Comparison of ENCODE assay signal across 1 cellular context in the genomic region with DNA sequence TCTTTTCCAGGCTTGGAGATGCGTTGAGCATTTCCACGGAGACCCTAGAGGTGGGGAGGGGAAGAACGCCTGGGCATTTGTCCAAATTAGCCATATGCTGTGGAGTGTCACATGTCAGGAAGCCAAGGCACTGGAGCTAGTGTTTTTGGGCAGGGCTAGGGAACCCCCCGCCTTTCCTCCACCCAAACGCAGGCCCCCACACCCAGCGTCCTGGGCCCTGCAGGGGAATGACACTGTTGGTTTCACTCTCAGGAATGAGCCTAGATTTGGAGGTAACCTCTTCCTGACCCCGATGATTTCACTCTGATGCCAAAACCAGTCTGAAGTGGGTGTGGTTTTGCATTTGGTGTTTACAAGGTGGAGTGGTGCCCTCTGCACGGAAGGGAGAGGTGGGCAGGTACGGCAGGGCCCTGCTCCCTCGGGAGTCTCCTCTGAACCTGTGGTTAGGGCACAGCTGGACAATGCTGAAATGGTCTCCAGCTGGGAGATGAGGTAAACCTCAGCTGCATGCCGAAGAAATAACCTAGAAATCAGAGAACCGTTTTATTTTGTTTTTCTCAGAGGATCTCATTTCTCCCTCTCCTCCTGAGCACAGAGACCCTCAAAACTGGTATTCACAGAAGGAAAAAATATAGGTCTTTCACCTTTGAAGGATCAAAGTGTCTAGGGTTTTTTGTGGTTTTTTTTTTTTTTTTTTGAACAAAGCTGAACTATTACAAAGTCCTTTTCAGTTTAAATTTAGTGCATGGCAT.
TF ChIP-seq lines count a peak whose summit lies in the region.

No MANE protein-coding gene starts in this region.

TF ChIP-seq in HEK293, 187 proteins besides CTCF, POLR2A, EP300 and RAD21 (continued from another document and continues in another):
- TF ChIP-seq, protein P1, sequence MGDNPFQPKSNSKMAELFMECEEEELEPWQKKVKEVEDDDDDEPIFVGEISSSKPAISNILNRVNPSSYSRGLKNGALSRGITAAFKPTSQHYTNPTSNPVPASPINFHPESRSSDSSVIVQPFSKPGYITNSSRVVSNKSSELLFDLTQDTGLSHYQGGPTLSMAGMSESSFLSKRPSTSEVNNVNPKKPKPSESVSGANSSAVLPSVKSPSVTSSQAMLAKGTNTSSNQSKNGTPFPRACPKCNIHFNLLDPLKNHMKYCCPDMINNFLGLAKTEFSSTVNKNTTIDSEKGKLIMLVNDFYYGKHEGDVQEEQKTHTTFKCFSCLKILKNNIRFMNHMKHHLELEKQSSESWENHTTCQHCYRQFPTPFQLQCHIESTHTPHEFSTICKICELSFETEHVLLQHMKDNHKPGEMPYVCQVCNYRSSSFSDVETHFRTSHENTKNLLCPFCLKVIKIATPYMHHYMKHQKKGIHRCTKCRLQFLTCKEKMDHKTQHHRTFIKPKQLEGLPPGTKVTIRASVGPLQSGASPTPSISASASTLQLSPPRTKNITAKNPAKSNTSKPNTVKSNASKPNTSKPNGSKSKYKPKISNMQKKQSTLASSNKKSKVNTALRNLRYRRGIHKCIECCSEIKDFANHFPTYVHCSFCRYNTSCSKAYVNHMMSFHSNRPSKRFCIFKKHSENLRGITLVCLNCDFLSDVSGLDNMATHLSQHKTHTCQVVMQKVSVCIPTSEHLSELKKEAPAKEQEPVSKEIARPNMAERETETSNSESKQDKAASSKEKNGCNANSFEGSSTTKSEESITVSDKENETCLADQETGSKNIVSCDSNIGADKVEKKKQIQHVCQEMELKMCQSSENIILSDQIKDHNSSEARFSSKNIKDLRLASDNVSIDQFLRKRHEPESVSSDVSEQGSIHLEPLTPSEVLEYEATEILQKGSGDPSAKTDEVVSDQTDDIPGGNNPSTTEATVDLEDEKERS (tag by site-specific recombination; IDR thresholded peaks at IDR 0.05) = no peak
- no peak for TF ChIP-seq FEZF1 (tag by site-specific recombination; IDR thresholded peaks at IDR 0.05)
- no peak for TF ChIP-seq SCRT1 (tag by site-specific recombination; IDR thresholded peaks at IDR 0.05; ENCODE audit: borderline replicate concordance)
- TF ChIP-seq ZNF324 (tag by site-specific recombination; IDR thresholded peaks at IDR 0.05) = no peak
- TF ChIP-seq ZNF544 (tag by site-specific recombination; IDR thresholded peaks at IDR 0.05) = no peak
- TF ChIP-seq, protein P2, sequence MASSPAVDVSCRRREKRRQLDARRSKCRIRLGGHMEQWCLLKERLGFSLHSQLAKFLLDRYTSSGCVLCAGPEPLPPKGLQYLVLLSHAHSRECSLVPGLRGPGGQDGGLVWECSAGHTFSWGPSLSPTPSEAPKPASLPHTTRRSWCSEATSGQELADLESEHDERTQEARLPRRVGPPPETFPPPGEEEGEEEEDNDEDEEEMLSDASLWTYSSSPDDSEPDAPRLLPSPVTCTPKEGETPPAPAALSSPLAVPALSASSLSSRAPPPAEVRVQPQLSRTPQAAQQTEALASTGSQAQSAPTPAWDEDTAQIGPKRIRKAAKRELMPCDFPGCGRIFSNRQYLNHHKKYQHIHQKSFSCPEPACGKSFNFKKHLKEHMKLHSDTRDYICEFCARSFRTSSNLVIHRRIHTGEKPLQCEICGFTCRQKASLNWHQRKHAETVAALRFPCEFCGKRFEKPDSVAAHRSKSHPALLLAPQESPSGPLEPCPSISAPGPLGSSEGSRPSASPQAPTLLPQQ (tag by site-specific recombination; IDR thresholded peaks at IDR 0.05) = no peak; the same call in 1 of the 2 replicates
- TF ChIP-seq ZNF626 (tag by site-specific recombination; IDR thresholded peaks at IDR 0.05) = no peak
- TF ChIP-seq RBAK (tag by site-specific recombination; IDR thresholded peaks at IDR 0.05) = no peak
- TF ChIP-seq ZNF776 (tag by site-specific recombination; IDR thresholded peaks at IDR 0.05; ENCODE audit: borderline replicate concordance) = no peak
- TF ChIP-seq KLF7 (tag by site-specific recombination; IDR thresholded peaks at IDR 0.05; ENCODE audit: borderline replicate concordance) = no peak
- TF ChIP-seq ZSCAN30 (tag by site-specific recombination; IDR thresholded peaks at IDR 0.05) = no peak
- TF ChIP-seq ZNF416 (tag by site-specific recombination; IDR thresholded peaks at IDR 0.05) = no peak
- no peak for TF ChIP-seq MEIS1 (CRISPR knock-in tag; IDR thresholded peaks at IDR 0.05; ENCODE audit: borderline replicate concordance)
- TF ChIP-seq ZNF37A (tag by site-specific recombination; IDR thresholded peaks at IDR 0.05) = no peak
- TF ChIP-seq ZNF157 (tag by site-specific recombination; IDR thresholded peaks at IDR 0.05) = no peak
- TF ChIP-seq ZNF747 (tag by site-specific recombination; IDR thresholded peaks at IDR 0.05) = no peak
- TF ChIP-seq, protein P3, sequence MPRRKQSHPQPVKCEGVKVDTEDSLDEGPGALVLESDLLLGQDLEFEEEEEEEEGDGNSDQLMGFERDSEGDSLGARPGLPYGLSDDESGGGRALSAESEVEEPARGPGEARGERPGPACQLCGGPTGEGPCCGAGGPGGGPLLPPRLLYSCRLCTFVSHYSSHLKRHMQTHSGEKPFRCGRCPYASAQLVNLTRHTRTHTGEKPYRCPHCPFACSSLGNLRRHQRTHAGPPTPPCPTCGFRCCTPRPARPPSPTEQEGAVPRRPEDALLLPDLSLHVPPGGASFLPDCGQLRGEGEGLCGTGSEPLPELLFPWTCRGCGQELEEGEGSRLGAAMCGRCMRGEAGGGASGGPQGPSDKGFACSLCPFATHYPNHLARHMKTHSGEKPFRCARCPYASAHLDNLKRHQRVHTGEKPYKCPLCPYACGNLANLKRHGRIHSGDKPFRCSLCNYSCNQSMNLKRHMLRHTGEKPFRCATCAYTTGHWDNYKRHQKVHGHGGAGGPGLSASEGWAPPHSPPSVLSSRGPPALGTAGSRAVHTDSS (tag by site-specific recombination; IDR thresholded peaks at IDR 0.05) = no peak
- no peak for TF ChIP-seq ZNF2 (tag by site-specific recombination; IDR thresholded peaks at IDR 0.05)
- TF ChIP-seq, protein P4, sequence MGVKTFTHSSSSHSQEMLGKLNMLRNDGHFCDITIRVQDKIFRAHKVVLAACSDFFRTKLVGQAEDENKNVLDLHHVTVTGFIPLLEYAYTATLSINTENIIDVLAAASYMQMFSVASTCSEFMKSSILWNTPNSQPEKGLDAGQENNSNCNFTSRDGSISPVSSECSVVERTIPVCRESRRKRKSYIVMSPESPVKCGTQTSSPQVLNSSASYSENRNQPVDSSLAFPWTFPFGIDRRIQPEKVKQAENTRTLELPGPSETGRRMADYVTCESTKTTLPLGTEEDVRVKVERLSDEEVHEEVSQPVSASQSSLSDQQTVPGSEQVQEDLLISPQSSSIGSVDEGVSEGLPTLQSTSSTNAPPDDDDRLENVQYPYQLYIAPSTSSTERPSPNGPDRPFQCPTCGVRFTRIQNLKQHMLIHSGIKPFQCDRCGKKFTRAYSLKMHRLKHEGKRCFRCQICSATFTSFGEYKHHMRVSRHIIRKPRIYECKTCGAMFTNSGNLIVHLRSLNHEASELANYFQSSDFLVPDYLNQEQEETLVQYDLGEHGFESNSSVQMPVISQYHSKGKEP (tag by site-specific recombination; IDR thresholded peaks at IDR 0.05) = no peak
- TF ChIP-seq ZNF274 (IDR thresholded peaks at IDR 0.05; ENCODE audit: low read length) = no peak
- no peak for TF ChIP-seq ZNF274 (tag by site-specific recombination; IDR thresholded peaks at IDR 0.05; ENCODE audit: borderline replicate concordance)
- TF ChIP-seq, protein P5, sequence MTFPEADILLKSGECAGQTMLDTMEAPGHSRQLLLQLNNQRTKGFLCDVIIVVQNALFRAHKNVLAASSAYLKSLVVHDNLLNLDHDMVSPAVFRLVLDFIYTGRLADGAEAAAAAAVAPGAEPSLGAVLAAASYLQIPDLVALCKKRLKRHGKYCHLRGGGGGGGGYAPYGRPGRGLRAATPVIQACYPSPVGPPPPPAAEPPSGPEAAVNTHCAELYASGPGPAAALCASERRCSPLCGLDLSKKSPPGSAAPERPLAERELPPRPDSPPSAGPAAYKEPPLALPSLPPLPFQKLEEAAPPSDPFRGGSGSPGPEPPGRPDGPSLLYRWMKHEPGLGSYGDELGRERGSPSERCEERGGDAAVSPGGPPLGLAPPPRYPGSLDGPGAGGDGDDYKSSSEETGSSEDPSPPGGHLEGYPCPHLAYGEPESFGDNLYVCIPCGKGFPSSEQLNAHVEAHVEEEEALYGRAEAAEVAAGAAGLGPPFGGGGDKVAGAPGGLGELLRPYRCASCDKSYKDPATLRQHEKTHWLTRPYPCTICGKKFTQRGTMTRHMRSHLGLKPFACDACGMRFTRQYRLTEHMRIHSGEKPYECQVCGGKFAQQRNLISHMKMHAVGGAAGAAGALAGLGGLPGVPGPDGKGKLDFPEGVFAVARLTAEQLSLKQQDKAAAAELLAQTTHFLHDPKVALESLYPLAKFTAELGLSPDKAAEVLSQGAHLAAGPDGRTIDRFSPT (tag by site-specific recombination; IDR thresholded peaks at IDR 0.05) = peak; percentile 88
- no peak for TF ChIP-seq ZNF132 (tag by site-specific recombination; IDR thresholded peaks at IDR 0.05; ENCODE audit: borderline replicate concordance)
- TF ChIP-seq ZBTB1 (tag by site-specific recombination; IDR thresholded peaks at IDR 0.05) = no peak
- peak; percentile 92 for TF ChIP-seq ZBTB20 (tag by site-specific recombination; IDR thresholded peaks at IDR 0.05)
- no peak for TF ChIP-seq ZNF701 (tag by site-specific recombination; IDR thresholded peaks at IDR 0.05)
- TF ChIP-seq ZNF366 (tag by site-specific recombination; conservative IDR thresholded peaks at IDR 0.05) = peak; percentile 41; the same call in 1 of the 2 replicates
- TF ChIP-seq, protein P6, sequence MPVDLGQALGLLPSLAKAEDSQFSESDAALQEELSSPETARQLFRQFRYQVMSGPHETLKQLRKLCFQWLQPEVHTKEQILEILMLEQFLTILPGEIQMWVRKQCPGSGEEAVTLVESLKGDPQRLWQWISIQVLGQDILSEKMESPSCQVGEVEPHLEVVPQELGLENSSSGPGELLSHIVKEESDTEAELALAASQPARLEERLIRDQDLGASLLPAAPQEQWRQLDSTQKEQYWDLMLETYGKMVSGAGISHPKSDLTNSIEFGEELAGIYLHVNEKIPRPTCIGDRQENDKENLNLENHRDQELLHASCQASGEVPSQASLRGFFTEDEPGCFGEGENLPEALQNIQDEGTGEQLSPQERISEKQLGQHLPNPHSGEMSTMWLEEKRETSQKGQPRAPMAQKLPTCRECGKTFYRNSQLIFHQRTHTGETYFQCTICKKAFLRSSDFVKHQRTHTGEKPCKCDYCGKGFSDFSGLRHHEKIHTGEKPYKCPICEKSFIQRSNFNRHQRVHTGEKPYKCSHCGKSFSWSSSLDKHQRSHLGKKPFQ (tag by site-specific recombination; IDR thresholded peaks at IDR 0.05) = no peak
- TF ChIP-seq ZNF555 (tag by site-specific recombination; conservative IDR thresholded peaks at IDR 0.05) = no peak
- TF ChIP-seq ZNF837 (tag by site-specific recombination; IDR thresholded peaks at IDR 0.05) = no peak
- no peak for TF ChIP-seq ZNF596 (tag by site-specific recombination; IDR thresholded peaks at IDR 0.05)
- no peak for TF ChIP-seq ZNF514 (tag by site-specific recombination; IDR thresholded peaks at IDR 0.05)
- TF ChIP-seq ZNF791 (tag by site-specific recombination; IDR thresholded peaks at IDR 0.05) = no peak
- no peak for TF ChIP-seq PRDM1 (tag by site-specific recombination; IDR thresholded peaks at IDR 0.05)
- no peak for TF ChIP-seq ZNF394 (tag by site-specific recombination; IDR thresholded peaks at IDR 0.05; ENCODE audit: borderline replicate concordance)
- TF ChIP-seq, protein P7, sequence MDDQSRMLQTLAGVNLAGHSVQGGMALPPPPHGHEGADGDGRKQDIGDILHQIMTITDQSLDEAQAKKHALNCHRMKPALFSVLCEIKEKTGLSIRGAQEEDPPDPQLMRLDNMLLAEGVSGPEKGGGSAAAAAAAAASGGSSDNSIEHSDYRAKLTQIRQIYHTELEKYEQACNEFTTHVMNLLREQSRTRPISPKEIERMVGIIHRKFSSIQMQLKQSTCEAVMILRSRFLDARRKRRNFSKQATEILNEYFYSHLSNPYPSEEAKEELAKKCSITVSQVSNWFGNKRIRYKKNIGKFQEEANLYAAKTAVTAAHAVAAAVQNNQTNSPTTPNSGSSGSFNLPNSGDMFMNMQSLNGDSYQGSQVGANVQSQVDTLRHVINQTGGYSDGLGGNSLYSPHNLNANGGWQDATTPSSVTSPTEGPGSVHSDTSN (CRISPR knock-in tag; IDR thresholded peaks at IDR 0.05) = no peak
- TF ChIP-seq ZNF571 (tag by site-specific recombination; IDR thresholded peaks at IDR 0.05) = no peak
- TF ChIP-seq, protein P8, sequence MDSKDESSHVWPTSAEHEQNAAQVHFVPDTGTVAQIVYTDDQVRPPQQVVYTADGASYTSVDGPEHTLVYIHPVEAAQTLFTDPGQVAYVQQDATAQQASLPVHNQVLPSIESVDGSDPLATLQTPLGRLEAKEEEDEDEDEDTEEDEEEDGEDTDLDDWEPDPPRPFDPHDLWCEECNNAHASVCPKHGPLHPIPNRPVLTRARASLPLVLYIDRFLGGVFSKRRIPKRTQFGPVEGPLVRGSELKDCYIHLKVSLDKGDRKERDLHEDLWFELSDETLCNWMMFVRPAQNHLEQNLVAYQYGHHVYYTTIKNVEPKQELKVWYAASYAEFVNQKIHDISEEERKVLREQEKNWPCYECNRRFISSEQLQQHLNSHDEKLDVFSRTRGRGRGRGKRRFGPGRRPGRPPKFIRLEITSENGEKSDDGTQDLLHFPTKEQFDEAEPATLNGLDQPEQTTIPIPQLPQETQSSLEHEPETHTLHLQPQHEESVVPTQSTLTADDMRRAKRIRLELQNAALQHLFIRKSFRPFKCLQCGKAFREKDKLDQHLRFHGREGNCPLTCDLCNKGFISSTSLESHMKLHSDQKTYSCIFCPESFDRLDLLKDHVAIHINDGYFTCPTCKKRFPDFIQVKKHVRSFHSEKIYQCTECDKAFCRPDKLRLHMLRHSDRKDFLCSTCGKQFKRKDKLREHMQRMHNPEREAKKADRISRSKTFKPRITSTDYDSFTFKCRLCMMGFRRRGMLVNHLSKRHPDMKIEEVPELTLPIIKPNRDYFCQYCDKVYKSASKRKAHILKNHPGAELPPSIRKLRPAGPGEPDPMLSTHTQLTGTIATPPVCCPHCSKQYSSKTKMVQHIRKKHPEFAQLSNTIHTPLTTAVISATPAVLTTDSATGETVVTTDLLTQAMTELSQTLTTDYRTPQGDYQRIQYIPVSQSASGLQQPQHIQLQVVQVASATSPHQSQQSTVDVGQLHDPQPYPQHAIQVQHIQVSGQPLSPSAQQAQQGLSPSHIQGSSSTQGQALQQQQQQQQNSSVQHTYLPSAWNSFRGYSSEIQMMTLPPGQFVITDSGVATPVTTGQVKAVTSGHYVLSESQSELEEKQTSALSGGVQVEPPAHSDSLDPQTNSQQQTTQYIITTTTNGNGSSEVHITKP (tag by site-specific recombination; IDR thresholded peaks at IDR 0.05) = peak; percentile 57; the same call in 1 of the 2 replicates
- peak; percentile 34; the same call in 1 of the 2 replicates for TF ChIP-seq SP2 (tag by site-specific recombination; IDR thresholded peaks at IDR 0.05)
- TF ChIP-seq BCL11B (tag by site-specific recombination; IDR thresholded peaks at IDR 0.05; ENCODE audit: low read depth) = no peak
